In genomic region chr11:126465573-126466287, GRCh38 we compare ENCODE assay signal across 8 cellular contexts.
DNase-seq lines count a peak whose midpoint lies in the region; ATAC-seq and TF ChIP-seq lines count a peak whose summit lies in the region.

No MANE protein-coding gene starts in this region.

- TF ChIP-seq CTCF in coronary artery (IDR thresholded peaks at IDR 0.05) (no peak), uterus (IDR thresholded peaks at IDR 0.05) (no peak), endothelial cell (IDR thresholded peaks at IDR 0.05; ENCODE audit: unreplicated experiment) (no peak)

- no peaks in the 10 kb centered on the region for H3K9me3 Mint-ChIP-seq in endothelial cell (ENCODE audit: unreplicated experiment)

- no peaks in the 10 kb centered on the region for H3K9me3 ChIP-seq in uterus

- H3K4me3 Mint-ChIP-seq in endothelial cell (ENCODE audit: unreplicated experiment), result no peak overlapping the region

- peak overlapping the region; percentile 28 for H3K4me3 ChIP-seq in coronary artery
- H3K4me3 ChIP-seq in uterus, result no peak overlapping the region

- intact Hi-C loops in uterus (cut with DNase I; ENCODE audit: low total_unique reads), result no loop called here

- peak; percentile 66 for ATAC-seq in HG02840 (IDR thresholded peaks at IDR 0.05; ENCODE audit: low FRiP score, unreplicated experiment)

- no peaks in the 10 kb centered on the region for H3K4me1 ChIP-seq in uterus

- DNase-seq in activated CD4-positive, alpha-beta T cell treated with anti-CD3 and anti-CD28 coated beads for 48 hours, result peak; percentile 26
- no peak for DNase-seq in activated CD4-positive, alpha-beta T cell treated with anti-CD3 and anti-CD28 coated beads for 1 hour
- DNase-seq in NCI-H2081 treated with DMSO at 0.1 percent for 48 hours (lab: John Stamatoyannopoulos, UW) (peak; percentile 70), coronary artery (ENCODE audit: low spot score) (no peak), NCI-H748 (lab: John Stamatoyannopoulos, UW; ENCODE audit: unreplicated experiment) (no peak), uterus (no peak), endothelial cell (ENCODE audit: low spot score) (no peak)

- H3K27me3 Mint-ChIP-seq in endothelial cell (ENCODE audit: unreplicated experiment), result peaks cover 3% of the 10 kb centered on the region

- no peaks in the 10 kb centered on the region for H3K36me3 ChIP-seq in uterus

- H3K27ac ChIP-seq in coronary artery, result no peak overlapping the region
- no peak overlapping the region for H3K27ac ChIP-seq in uterus

- H3K27me3 ChIP-seq in uterus, result no peaks in the 10 kb centered on the region

- H3K4me1 Mint-ChIP-seq in endothelial cell (ENCODE audit: unreplicated experiment), result no peaks in the 10 kb centered on the region

- no peaks in the 10 kb centered on the region for H3K36me3 Mint-ChIP-seq in endothelial cell (ENCODE audit: low read depth, unreplicated experiment)

- H3K27ac Mint-ChIP-seq in endothelial cell (ENCODE audit: unreplicated experiment), result no peak overlapping the region

- no peak for TF ChIP-seq POLR2A in uterus (IDR thresholded peaks at IDR 0.05)

Comparison
In these comparisons a context has a peak if more than half of its experiments do, and no peak if none do; other contexts are left out.
1. DNase-seq: peak in activated CD4-positive, alpha-beta T cell treated with anti-CD3 and anti-CD28 coated beads for 48 hours (single experiment) and NCI-H2081 treated with DMSO at 0.1 percent for 48 hours (single experiment); none in activated CD4-positive, alpha-beta T cell treated with anti-CD3 and anti-CD28 coated beads for 1 hour (single experiment), coronary artery (single experiment), NCI-H748 (single experiment), uterus (0 of 2) and endothelial cell (single experiment).